ENCODE assay signal across 8 cellular contexts in genomic region chr1:54764132-54764921, GRCh38.
DNase-seq lines count a peak whose midpoint lies in the region; ATAC-seq and TF ChIP-seq lines count a peak whose summit lies in the region.

Gene PARS2, minus strand, starts transcription at chr1:54764523. Its CDS starts 5,362 bp downstream, at chr1:54759161.

- peak within 1 kb of the TSS; percentile 86 for H3K4me2 ChIP-seq in OCI-LY3 (ENCODE audit: low read length)

- H3K9ac ChIP-seq in OCI-LY3 (ENCODE audit: low read length): peak within 1 kb of the TSS; percentile 87

- ATAC-seq in GM21528 (IDR thresholded peaks at IDR 0.05; ENCODE audit: low FRiP score, unreplicated experiment): peak; percentile 94

- H4K20me1 ChIP-seq in OCI-LY3 (ENCODE audit: insufficient read depth, low read length): no peaks in the 10 kb centered on the region

- DNase-seq in DMS 273 treated with DMSO at 0.1 percent for 48 hours (lab: John Stamatoyannopoulos, UW): peak; percentile 98
- peak; percentile 93 for DNase-seq in HuH-7.5 (ENCODE audit: low spot score)
- peak; percentile 95 for DNase-seq in activated T-cell treated with anti-CD3 and anti-CD28 coated beads for 24 hours (ENCODE audit: low read depth)
- peak; percentile 99 for DNase-seq in epithelial cell of esophagus (ENCODE audit: low read depth)
- DNase-seq in middle frontal gyrus (ENCODE audit: extremely low spot score, low spot score): peak; percentile 99
- peak; percentile 87 to 92 for DNase-seq in stimulated activated CD8-positive, alpha-beta memory T cell treated with anti-CD3 and anti-CD28 coated beads, Interleukin-2, amount 100 ng/mL, for 1 hour (ENCODE audit: low read depth in 2 of 2)

- peaks cover 13% of the 10 kb centered on the region for H3K79me2 ChIP-seq in OCI-LY3 (ENCODE audit: low read length)

- peak within 1 kb of the TSS; percentile 86 for H2AFZ ChIP-seq in OCI-LY3 (ENCODE audit: low read depth, low read length)

- H3K27me3 ChIP-seq in OCI-LY3 (ENCODE audit: low read depth, low read length): no peaks in the 10 kb centered on the region

- no peak for TF ChIP-seq CTCF in OCI-LY3 (IDR thresholded peaks at IDR 0.05; ENCODE audit: low read depth, low read length)
- TF ChIP-seq CTCF in epithelial cell of esophagus (IDR thresholded peaks at IDR 0.05; ENCODE audit: insufficient read depth, low read depth, low read length, missing control alignments): no peak

- peak within 1 kb of the TSS; percentile 40; the same call in 1 of the 2 replicates for H3K27ac ChIP-seq in OCI-LY3 (ENCODE audit: low read length)

- peaks cover 20% of the 10 kb centered on the region for H3K4me1 ChIP-seq in OCI-LY3 (ENCODE audit: low read length)

- no peaks in the 10 kb centered on the region for H3K9me3 ChIP-seq in OCI-LY3 (ENCODE audit: insufficient read depth, low read length)

- no peaks in the 10 kb centered on the region for H3K36me3 ChIP-seq in OCI-LY3 (replicated peaks; ENCODE audit: low read depth, low read length)

- H3K4me3 ChIP-seq in OCI-LY3 (ENCODE audit: low read length): peak within 1 kb of the TSS; percentile 98
- H3K4me3 ChIP-seq in epithelial cell of esophagus (ENCODE audit: low read length): peak within 1 kb of the TSS; percentile 97

Comparison
In these comparisons a context has a peak if more than half of its experiments do, and no peak if none do; other contexts are left out.
1. Peak in every context shown above with its lines: DNase-seq, ATAC-seq, H3K4me3 ChIP-seq and H3K27ac ChIP-seq.